Comparison of ENCODE assay signal across 8 cellular contexts in genomic region chr9:63816742-63817621, GRCh38.
DNase-seq lines count a peak whose midpoint lies in the region; ATAC-seq, FAIRE-seq and TF ChIP-seq lines count a peak whose summit lies in the region.

No MANE protein-coding gene starts in this region.

- H3K4me1 Mint-ChIP-seq in T-helper 2 cell treated with Interferon-gamma antibody and Interleukin-4, amounts not matched to agents 5 μg/mL and 100 μg/mL, for 36 hours (ENCODE audit: low read depth): peaks cover 13% of the 10 kb centered on the region

- peaks cover 0 to 4% of the 10 kb centered on the region in 2 donors for H3K4me1 ChIP-seq in kidney (ENCODE audit: control insufficient read depth in 1 of 2, insufficient read depth in 1 of 2, low read depth in 1 of 2, low read length in 2 of 2)

- H3K27ac Mint-ChIP-seq in T-helper 2 cell treated with Interferon-gamma antibody and Interleukin-4, amounts not matched to agents 5 μg/mL and 100 μg/mL, for 36 hours: peak overlapping the region; percentile 29

- TF ChIP-seq CTCF in kidney (IDR thresholded peaks at IDR 0.05; ENCODE audit: borderline replicate concordance, extremely low read depth, insufficient read depth): no peak

- no peak overlapping the region for H3K9ac ChIP-seq in kidney (ENCODE audit: low read length in 2 of 2)

- intact Hi-C loops in kidney (cut with DNase I): no loop called here

- no peak overlapping the region for H3K27ac ChIP-seq in kidney (ENCODE audit: low read depth in 2 of 2, low read length in 2 of 2)

- peaks cover 0 to 6% of the 10 kb centered on the region in 2 donors for H3K9me3 ChIP-seq in kidney (ENCODE audit: control insufficient read depth in 1 of 2, low read length in 2 of 2)

- peaks cover 18% of the 10 kb centered on the region for H3K9me3 Mint-ChIP-seq in T-helper 2 cell treated with Interferon-gamma antibody and Interleukin-4, amounts not matched to agents 5 μg/mL and 100 μg/mL, for 36 hours

- H3K4me3 Mint-ChIP-seq in T-helper 2 cell treated with Interferon-gamma antibody and Interleukin-4, amounts not matched to agents 5 μg/mL and 100 μg/mL, for 36 hours: peak overlapping the region; percentile 79

- ATAC-seq in GM18511 (IDR thresholded peaks at IDR 0.05; ENCODE audit: unreplicated experiment) (peak; percentile 63), HG02970 (IDR thresholded peaks at IDR 0.05; ENCODE audit: low FRiP score, unreplicated experiment) (peak; percentile 78)

- DNase-seq in T-helper 2 cell treated with Interferon-gamma antibody and Interleukin-4, amounts not matched to agents 5 μg/mL and 100 μg/mL, for 36 hours (ENCODE audit: low spot score): peak; percentile 63
- peak; percentile 46 for DNase-seq in central memory CD4-positive, alpha-beta T cell
- DNase-seq in kidney (peak; percentile 96), GF-D8 (lab: John Stamatoyannopoulos, UW) (no peak), NCI-H69 (lab: John Stamatoyannopoulos, UW) (no peak)
- DNase-seq in stimulated activated CD4-positive, alpha-beta T cell treated with anti-CD3 and anti-CD28 coated beads, Interleukin-1b, Interleukin-23, amount 100 ng/mL, for 4 hours (ENCODE audit: low read depth in 2 of 2): peak; percentile 58 to 61

- H3K27me3 Mint-ChIP-seq in T-helper 2 cell treated with Interferon-gamma antibody and Interleukin-4, amounts not matched to agents 5 μg/mL and 100 μg/mL, for 36 hours (ENCODE audit: low read depth): peaks cover 16% of the 10 kb centered on the region

- FAIRE-seq in kidney (lab: Jason Lieb, UNC): no peak

- peak overlapping the region in 1 of 2 donors; percentile 13 for H3K4me3 ChIP-seq in kidney (ENCODE audit: low read length in 2 of 2)

- H3K36me3 Mint-ChIP-seq in T-helper 2 cell treated with Interferon-gamma antibody and Interleukin-4, amounts not matched to agents 5 μg/mL and 100 μg/mL, for 36 hours (ENCODE audit: low read depth): peaks cover 3% of the 10 kb centered on the region

- H3K36me3 ChIP-seq in kidney (ENCODE audit: control insufficient read depth in 1 of 2, insufficient read depth in 2 of 2, low read length in 2 of 2): no peaks in the 10 kb centered on the region

Comparison
In these comparisons a context has a peak if more than half of its experiments do, and no peak if none do; other contexts are left out.
1. DNase-seq: peak in T-helper 2 cell treated with Interferon-gamma antibody and Interleukin-4, amounts not matched to agents 5 μg/mL and 100 μg/mL, for 36 hours (single experiment), central memory CD4-positive, alpha-beta T cell (single experiment), kidney (single experiment) and stimulated activated CD4-positive, alpha-beta T cell treated with anti-CD3 and anti-CD28 coated beads, Interleukin-1b, Interleukin-23, amount 100 ng/mL, for 4 hours (2 of 2); none in GF-D8 (single experiment) and NCI-H69 (single experiment).